1 cellular context compared by ENCODE assay signal in the genomic region with DNA sequence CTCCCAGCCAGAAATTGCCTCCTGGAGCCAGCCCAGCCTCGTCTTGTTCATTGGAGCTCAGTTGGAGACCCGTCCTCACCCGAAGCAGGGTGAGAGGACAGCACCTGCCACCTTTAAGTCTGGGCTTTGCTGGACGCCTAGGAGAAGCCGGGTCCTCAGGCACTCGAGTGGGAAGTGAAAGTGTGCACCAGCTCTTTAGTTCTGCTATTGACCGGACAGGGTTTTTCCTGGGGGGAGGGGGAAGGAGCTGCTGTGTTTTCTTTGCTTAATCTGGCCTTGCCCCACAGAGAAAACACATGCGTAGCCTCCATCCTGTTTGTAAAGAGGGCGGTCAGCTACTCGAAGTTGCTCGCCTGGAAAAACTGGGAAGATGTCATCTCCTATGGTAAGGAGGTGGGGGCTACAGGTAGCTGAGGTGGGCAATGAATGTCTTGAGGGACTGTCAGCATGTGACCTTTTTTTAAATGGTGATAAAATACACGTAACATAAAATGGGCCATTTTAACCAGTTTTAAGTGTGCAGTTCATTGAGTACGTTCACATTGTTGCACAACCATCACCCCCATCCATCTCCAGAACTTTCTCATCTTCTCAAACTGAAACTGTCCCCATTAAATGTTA.
A peak's percentile ranks its signal among the peaks of the same experiment; 100 is the strongest.
TF ChIP-seq lines count a peak whose summit lies in the region.

No MANE protein-coding gene starts in this region.

TF ChIP-seq in GM12878, 131 proteins besides CTCF, POLR2A, EP300 and RAD21 (continued from another document and continues in another):
- TF ChIP-seq MAX (IDR thresholded peaks at IDR 0.05; ENCODE audit: low read depth, low read length) (no peak), PBX3 (IDR thresholded peaks at IDR 0.05; ENCODE audit: insufficient replicate concordance, low read depth, low read length) (no peak), CBX5 (IDR thresholded peaks at IDR 0.05; ENCODE audit: low read depth) (no peak; the same call in 1 of the 2 replicates), ZNF217 (IDR thresholded peaks at IDR 0.05) (no peak), ATF3 (IDR thresholded peaks at IDR 0.05; ENCODE audit: borderline replicate concordance, extremely low read depth, low read depth, low read length) (no peak), BCL3 (IDR thresholded peaks at IDR 0.05; ENCODE audit: borderline replicate concordance, insufficient read depth, low read depth, low read length, poor library complexity, severe bottlenecking) (peak; percentile 73), TAF1 (IDR thresholded peaks at IDR 0.05; ENCODE audit: borderline replicate concordance, low read depth, low read length) (peak; percentile 66; the same call in 1 of the 2 replicates), RELA (IDR thresholded peaks at IDR 0.05; ENCODE audit: borderline replicate concordance, partially characterized antibody) (peak; percentile 91), NBN (IDR thresholded peaks at IDR 0.05) (0 out of 2 replicates have a peak, but pooled peaks have one; percentile 57), POLR2AphosphoS5 (IDR thresholded peaks at IDR 0.05; ENCODE audit: low read length) (peak; percentile 70), CEBPB (IDR thresholded peaks at IDR 0.05; ENCODE audit: borderline replicate concordance in 1 of 2, low read depth in 2 of 2, low read length in 2 of 2) (no peak), SP1 (IDR thresholded peaks at IDR 0.05; ENCODE audit: low read depth, low read length) (peak; percentile 77), NFYA (IDR thresholded peaks at IDR 0.05; ENCODE audit: borderline replicate concordance, low read depth, low read length) (no peak), RUNX3 (IDR thresholded peaks at IDR 0.05; ENCODE audit: low read length) (peak; percentile 79), BHLHE40 (IDR thresholded peaks at IDR 0.05; ENCODE audit: borderline replicate concordance in 1 of 2, low read depth in 2 of 2, low read length in 1 of 2) (peak; percentile 53 to 78; a peak in 2 of 4 replicates), TARDBP (IDR thresholded peaks at IDR 0.05; ENCODE audit: borderline replicate concordance) (no peak), ASH2L (IDR thresholded peaks at IDR 0.05; ENCODE audit: borderline replicate concordance, low read depth) (no peak), SREBF1 (IDR thresholded peaks at IDR 0.05; ENCODE audit: low read length) (no peak), NR2C1 (IDR thresholded peaks at IDR 0.05) (no peak), GABPA (IDR thresholded peaks at IDR 0.05; ENCODE audit: low read depth) (no peak), EGR1 (IDR thresholded peaks at IDR 0.05; ENCODE audit: borderline replicate concordance in 1 of 2, low read depth in 2 of 2, low read length in 2 of 2) (peak in 1 of 2 experiments; percentile 57; a peak in 1 of 3 replicates), HDAC2 (IDR thresholded peaks at IDR 0.05) (no peak), PAX8 (IDR thresholded peaks at IDR 0.05) (no peak), EZH2 (IDR thresholded peaks at IDR 0.05; ENCODE audit: borderline replicate concordance, control insufficient read depth, low read depth, low read length) (no peak), SMAD1 (IDR thresholded peaks at IDR 0.05; ENCODE audit: low read depth, partially characterized antibody) (peak; percentile 54), MEF2B (IDR thresholded peaks at IDR 0.05; ENCODE audit: partially characterized antibody, poor library complexity, severe bottlenecking) (peak; percentile 37), RELB (IDR thresholded peaks at IDR 0.05; ENCODE audit: low read depth) (peak; percentile 96), CREB1 (IDR thresholded peaks at IDR 0.05; ENCODE audit: low read depth) (peak; percentile 42; the same call in 1 of the 2 replicates), PAX5 (IDR thresholded peaks at IDR 0.05; ENCODE audit: borderline replicate concordance, low read depth, low read length) (peak; percentile 75), SREBF2 (IDR thresholded peaks at IDR 0.05; ENCODE audit: low read length) (no peak), KDM1A (IDR thresholded peaks at IDR 0.05; ENCODE audit: borderline replicate concordance) (no peak), EED (IDR thresholded peaks at IDR 0.05; ENCODE audit: low read depth) (peak; percentile 95), FOS (IDR thresholded peaks at IDR 0.05; ENCODE audit: borderline replicate concordance, extremely low read depth, insufficient read length) (no peak), RFX5 (IDR thresholded peaks at IDR 0.05; ENCODE audit: low read depth, low read length) (no peak), JUNB (IDR thresholded peaks at IDR 0.05) (no peak), MYC (IDR thresholded peaks at IDR 0.05; ENCODE audit: insufficient read depth, insufficient read length, insufficient replicate concordance, low read length, severe bottlenecking) (no peak), CHD2 (IDR thresholded peaks at IDR 0.05; ENCODE audit: borderline replicate concordance, low read depth, low read length) (peak; percentile 83), JUND (IDR thresholded peaks at IDR 0.05; ENCODE audit: low read depth, low read length) (no peak), POLR2AphosphoS2 (IDR thresholded peaks at IDR 0.05; ENCODE audit: low read depth, low read length) (no peak), YBX1 (IDR thresholded peaks at IDR 0.05) (no peak), ETV6 (conservative IDR thresholded peaks at IDR 0.05 in 1 of 2, IDR thresholded peaks at IDR 0.05 in 1 of 2; ENCODE audit: borderline replicate concordance in 1 of 2, low read depth in 1 of 2) (peak in 1 of 2 experiments; percentile 86; a peak in 2 of 4 replicates), SRF (IDR thresholded peaks at IDR 0.05; ENCODE audit: low read depth in 2 of 2, low read length in 2 of 2) (no peak; a peak in 1 of 4 replicates), BACH1 (IDR thresholded peaks at IDR 0.05; ENCODE audit: borderline replicate concordance) (no peak; the same call in 1 of the 2 replicates), TCF7 (IDR thresholded peaks at IDR 0.05; ENCODE audit: borderline replicate concordance) (0 out of 2 replicates have a peak, but pooled peaks have one; percentile 31), KAT2A (conservative IDR thresholded peaks at IDR 0.05; ENCODE audit: control insufficient read depth, low read depth, low read length) (no peak), KLF5 (IDR thresholded peaks at IDR 0.05; ENCODE audit: partially characterized antibody) (no peak), POU2F2 (IDR thresholded peaks at IDR 0.05; ENCODE audit: borderline replicate concordance, low read depth, low read length) (no peak; the same call in 2 of the 3 replicates), HDGF (IDR thresholded peaks at IDR 0.05) (no peak)
- TF ChIP-seq, protein P1, sequence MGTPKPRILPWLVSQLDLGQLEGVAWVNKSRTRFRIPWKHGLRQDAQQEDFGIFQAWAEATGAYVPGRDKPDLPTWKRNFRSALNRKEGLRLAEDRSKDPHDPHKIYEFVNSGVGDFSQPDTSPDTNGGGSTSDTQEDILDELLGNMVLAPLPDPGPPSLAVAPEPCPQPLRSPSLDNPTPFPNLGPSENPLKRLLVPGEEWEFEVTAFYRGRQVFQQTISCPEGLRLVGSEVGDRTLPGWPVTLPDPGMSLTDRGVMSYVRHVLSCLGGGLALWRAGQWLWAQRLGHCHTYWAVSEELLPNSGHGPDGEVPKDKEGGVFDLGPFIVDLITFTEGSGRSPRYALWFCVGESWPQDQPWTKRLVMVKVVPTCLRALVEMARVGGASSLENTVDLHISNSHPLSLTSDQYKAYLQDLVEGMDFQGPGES (IDR thresholded peaks at IDR 0.05): no peak
- TF ChIP-seq, protein P2, sequence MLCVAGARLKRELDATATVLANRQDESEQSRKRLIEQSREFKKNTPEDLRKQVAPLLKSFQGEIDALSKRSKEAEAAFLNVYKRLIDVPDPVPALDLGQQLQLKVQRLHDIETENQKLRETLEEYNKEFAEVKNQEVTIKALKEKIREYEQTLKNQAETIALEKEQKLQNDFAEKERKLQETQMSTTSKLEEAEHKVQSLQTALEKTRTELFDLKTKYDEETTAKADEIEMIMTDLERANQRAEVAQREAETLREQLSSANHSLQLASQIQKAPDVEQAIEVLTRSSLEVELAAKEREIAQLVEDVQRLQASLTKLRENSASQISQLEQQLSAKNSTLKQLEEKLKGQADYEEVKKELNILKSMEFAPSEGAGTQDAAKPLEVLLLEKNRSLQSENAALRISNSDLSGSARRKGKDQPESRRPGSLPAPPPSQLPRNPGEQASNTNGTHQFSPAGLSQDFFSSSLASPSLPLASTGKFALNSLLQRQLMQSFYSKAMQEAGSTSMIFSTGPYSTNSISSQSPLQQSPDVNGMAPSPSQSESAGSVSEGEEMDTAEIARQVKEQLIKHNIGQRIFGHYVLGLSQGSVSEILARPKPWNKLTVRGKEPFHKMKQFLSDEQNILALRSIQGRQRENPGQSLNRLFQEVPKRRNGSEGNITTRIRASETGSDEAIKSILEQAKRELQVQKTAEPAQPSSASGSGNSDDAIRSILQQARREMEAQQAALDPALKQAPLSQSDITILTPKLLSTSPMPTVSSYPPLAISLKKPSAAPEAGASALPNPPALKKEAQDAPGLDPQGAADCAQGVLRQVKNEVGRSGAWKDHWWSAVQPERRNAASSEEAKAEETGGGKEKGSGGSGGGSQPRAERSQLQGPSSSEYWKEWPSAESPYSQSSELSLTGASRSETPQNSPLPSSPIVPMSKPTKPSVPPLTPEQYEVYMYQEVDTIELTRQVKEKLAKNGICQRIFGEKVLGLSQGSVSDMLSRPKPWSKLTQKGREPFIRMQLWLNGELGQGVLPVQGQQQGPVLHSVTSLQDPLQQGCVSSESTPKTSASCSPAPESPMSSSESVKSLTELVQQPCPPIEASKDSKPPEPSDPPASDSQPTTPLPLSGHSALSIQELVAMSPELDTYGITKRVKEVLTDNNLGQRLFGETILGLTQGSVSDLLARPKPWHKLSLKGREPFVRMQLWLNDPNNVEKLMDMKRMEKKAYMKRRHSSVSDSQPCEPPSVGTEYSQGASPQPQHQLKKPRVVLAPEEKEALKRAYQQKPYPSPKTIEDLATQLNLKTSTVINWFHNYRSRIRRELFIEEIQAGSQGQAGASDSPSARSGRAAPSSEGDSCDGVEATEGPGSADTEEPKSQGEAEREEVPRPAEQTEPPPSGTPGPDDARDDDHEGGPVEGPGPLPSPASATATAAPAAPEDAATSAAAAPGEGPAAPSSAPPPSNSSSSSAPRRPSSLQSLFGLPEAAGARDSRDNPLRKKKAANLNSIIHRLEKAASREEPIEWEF (IDR thresholded peaks at IDR 0.05; ENCODE audit: insufficient replicate concordance, low read depth, low read length): no peak
- TF ChIP-seq, protein P3, sequence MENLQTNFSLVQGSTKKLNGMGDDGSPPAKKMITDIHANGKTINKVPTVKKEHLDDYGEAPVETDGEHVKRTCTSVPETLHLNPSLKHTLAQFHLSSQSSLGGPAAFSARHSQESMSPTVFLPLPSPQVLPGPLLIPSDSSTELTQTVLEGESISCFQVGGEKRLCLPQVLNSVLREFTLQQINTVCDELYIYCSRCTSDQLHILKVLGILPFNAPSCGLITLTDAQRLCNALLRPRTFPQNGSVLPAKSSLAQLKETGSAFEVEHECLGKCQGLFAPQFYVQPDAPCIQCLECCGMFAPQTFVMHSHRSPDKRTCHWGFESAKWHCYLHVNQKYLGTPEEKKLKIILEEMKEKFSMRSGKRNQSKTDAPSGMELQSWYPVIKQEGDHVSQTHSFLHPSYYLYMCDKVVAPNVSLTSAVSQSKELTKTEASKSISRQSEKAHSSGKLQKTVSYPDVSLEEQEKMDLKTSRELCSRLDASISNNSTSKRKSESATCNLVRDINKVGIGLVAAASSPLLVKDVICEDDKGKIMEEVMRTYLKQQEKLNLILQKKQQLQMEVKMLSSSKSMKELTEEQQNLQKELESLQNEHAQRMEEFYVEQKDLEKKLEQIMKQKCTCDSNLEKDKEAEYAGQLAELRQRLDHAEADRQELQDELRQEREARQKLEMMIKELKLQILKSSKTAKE (IDR thresholded peaks at IDR 0.05; ENCODE audit: low read depth, poor library complexity, severe bottlenecking): peak; percentile 67
